ENCODE assay signal across 9 cellular contexts in genomic region chr17:57257911-57258885, GRCh38. TPM values are rescaled to one million over a fixed set of nuclear protein-coding genes. Genes with fewer than 3 reads are reported as not detected.
DNase-seq lines count a peak whose midpoint lies in the region; ATAC-seq and TF ChIP-seq lines count a peak whose summit lies in the region.
"Had no signal": no experiment of that assay in that cellular context is flagged by ENCODE, and none has a peak within 500 bp of the region (broad histone marks: within the 10 kb centered on the region; RNA-seq: fewer than 3 reads in every experiment).

No MANE protein-coding gene starts in this region.

- DNase-seq in activated CD8-positive, alpha-beta memory T cell treated with anti-CD3 and anti-CD28 coated beads, Interleukin-2, amount 10 ng/mL, durations not matched to agents 7 days and 5 days: no peak
- DNase-seq in activated CD8-positive, alpha-beta memory T cell treated with anti-CD3 and anti-CD28 coated beads, Interleukin-2, amount 50 U/mL, for 4 hours: no peak
- no peak for DNase-seq in T-helper 17 cell
- DNase-seq in fibroblast of peridontal ligament (ENCODE audit: extremely low read depth): peak; percentile 6
- no peak for DNase-seq in prostate gland (ENCODE audit: low spot score)
- no peak for DNase-seq in effector CD4-positive, alpha-beta T cell
- no peak for DNase-seq in kidney glomerular epithelial cell (lab: John Stamatoyannopoulos, UW)

- no peak for ATAC-seq in activated CD8-positive, alpha-beta memory T cell treated with anti-CD3 and anti-CD28 coated beads, Interleukin-2, amount 10 ng/mL, durations not matched to agents 7 days and 5 days
- ATAC-seq in T-helper 17 cell: no peak
- no peak for ATAC-seq in HG02610 (IDR thresholded peaks at IDR 0.05; ENCODE audit: unreplicated experiment)

- peaks cover 52% of the 10 kb centered on the region for H3K4me1 Mint-ChIP-seq in activated CD8-positive, alpha-beta memory T cell treated with anti-CD3 and anti-CD28 coated beads, Interleukin-2, amount 10 ng/mL, durations not matched to agents 7 days and 5 days
- H3K4me1 Mint-ChIP-seq in T-helper 17 cell: peaks cover 49% of the 10 kb centered on the region

- H3K4me1 ChIP-seq in prostate gland (replicated peaks): no peaks in the 10 kb centered on the region

- TF ChIP-seq POLR2A in prostate gland (IDR thresholded peaks at IDR 0.05): no peak

- H3K9me3 ChIP-seq in T-helper 17 cell (ENCODE audit: control insufficient read depth, low read length, poor library complexity, severe bottlenecking): no peaks in the 10 kb centered on the region
- H3K9me3 ChIP-seq in prostate gland: no peaks in the 10 kb centered on the region

- H3K4me3 ChIP-seq in prostate gland: peak overlapping the region; percentile 82 to 88

- no peaks in the 10 kb centered on the region for H3K27me3 Mint-ChIP-seq in activated CD8-positive, alpha-beta memory T cell treated with anti-CD3 and anti-CD28 coated beads, Interleukin-2, amount 10 ng/mL, durations not matched to agents 7 days and 5 days
- no peaks in the 10 kb centered on the region for H3K27me3 Mint-ChIP-seq in T-helper 17 cell

- H3K36me3 Mint-ChIP-seq in activated CD8-positive, alpha-beta memory T cell treated with anti-CD3 and anti-CD28 coated beads, Interleukin-2, amount 10 ng/mL, durations not matched to agents 7 days and 5 days: peaks cover 41% of the 10 kb centered on the region
- peaks cover 6% of the 10 kb centered on the region for H3K36me3 Mint-ChIP-seq in T-helper 17 cell (ENCODE audit: low read depth)

- no peaks in the 10 kb centered on the region for H3K9me3 Mint-ChIP-seq in activated CD8-positive, alpha-beta memory T cell treated with anti-CD3 and anti-CD28 coated beads, Interleukin-2, amount 10 ng/mL, durations not matched to agents 7 days and 5 days (ENCODE audit: low read depth)

- intact Hi-C loops in prostate gland (cut with DNase I): loop anchor here (2.0 to 10.0 kb wide), 3 partner anchors 149 to 405 kb away; no protein-coding TSS in a partner anchor

- peak overlapping the region; percentile 81 for H3K4me3 Mint-ChIP-seq in activated CD8-positive, alpha-beta memory T cell treated with anti-CD3 and anti-CD28 coated beads, Interleukin-2, amount 10 ng/mL, durations not matched to agents 7 days and 5 days
- H3K4me3 Mint-ChIP-seq in T-helper 17 cell: peak overlapping the region; percentile 95

- H3K27ac Mint-ChIP-seq in activated CD8-positive, alpha-beta memory T cell treated with anti-CD3 and anti-CD28 coated beads, Interleukin-2, amount 10 ng/mL, durations not matched to agents 7 days and 5 days: peak overlapping the region; percentile 91
- H3K27ac Mint-ChIP-seq in T-helper 17 cell: peak overlapping the region; percentile 97

- CTCF ChIA-PET in activated CD8-positive, alpha-beta memory T cell treated with anti-CD3 and anti-CD28 coated beads, Interleukin-2, amount 10 ng/mL, durations not matched to agents 7 days and 5 days (lab: Charles Lee): interaction anchor here (0.6 to 4.0 kb wide), 10 partner anchors 15 to 482 kb away, joined by 3 to 33 read pairs (median 4); no protein-coding TSS in a partner anchor

- 17% methylated on average over 22 of the region's 22 CpGs for WGBS in prostate gland

- no peak for TF ChIP-seq CTCF in prostate gland (IDR thresholded peaks at IDR 0.05)

- no peaks in the 10 kb centered on the region for H3K27me3 ChIP-seq in prostate gland (replicated peaks; ENCODE audit: insufficient read depth)

- H3K36me3 ChIP-seq in prostate gland: no peaks in the 10 kb centered on the region

- peak overlapping the region; percentile 97 to 99 for H3K27ac ChIP-seq in prostate gland
- H3K27ac ChIP-seq: epithelial cell of prostate had no signal

RNA-seq across cellular contexts. Expression of gene MSI2, which starts 1.9 kb away (rescaled TPM):
- 100 to 1,000 TPM; 117 to 120 TPM for total RNA-seq in activated CD8-positive, alpha-beta memory T cell treated with anti-CD3 and anti-CD28 coated beads, Interleukin-2, amount 10 ng/mL, durations not matched to agents 7 days and 5 days
- total RNA-seq in T-helper 17 cell (100 to 1,000 TPM; 148 to 151 TPM), prostate gland (10 to 100 TPM; 53.1 to 74.0 TPM)
